ENCODE assay signal across 8 cellular contexts in the genomic region with DNA sequence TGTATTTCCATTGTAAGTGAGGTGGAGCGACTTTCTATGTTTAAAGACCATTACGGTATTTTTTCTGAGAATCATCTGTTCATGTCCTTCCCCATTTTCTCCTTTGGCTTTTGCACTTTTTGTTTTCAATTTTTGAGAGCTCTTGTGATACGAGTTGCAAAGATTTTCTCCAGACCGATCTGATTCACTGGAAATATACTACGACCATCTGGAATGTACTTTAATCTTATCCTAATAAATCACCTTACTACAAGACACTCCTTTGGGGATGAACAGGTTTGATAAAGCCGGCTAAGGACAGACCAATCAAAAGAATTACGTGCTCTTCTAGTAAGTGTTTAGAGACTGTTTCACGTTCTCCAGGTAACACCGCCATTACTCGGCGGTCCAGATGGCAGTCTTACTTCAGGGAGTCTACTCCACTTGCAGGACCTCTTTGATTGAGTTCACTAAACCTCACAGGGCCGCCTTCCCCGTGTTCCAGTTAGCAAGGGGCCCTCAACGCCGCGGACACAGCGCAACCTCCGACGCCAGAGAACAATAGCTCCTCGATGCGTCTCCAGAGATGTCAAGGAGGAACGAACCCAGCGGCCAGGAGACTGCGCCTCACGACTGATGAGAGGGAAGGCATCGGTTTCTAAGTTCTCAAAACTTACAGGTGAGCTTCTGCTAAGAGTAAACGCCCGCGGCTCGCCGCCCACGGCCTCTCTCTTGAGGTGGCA. TPM values are rescaled to one million over a fixed set of nuclear protein-coding genes. Genes with fewer than 3 reads are reported as not detected.
DNase-seq lines count a peak whose midpoint lies in the region; ATAC-seq, FAIRE-seq and TF ChIP-seq lines count a peak whose summit lies in the region.

No MANE protein-coding gene starts in this region.

- peaks cover 12 to 15% of the 10 kb centered on the region in 2 experiments for H4K20me1 ChIP-seq in H1 (replicated peaks in 1 of 2; ENCODE audit: control insufficient read depth in 1 of 2, insufficient read depth in 2 of 2, low read length in 2 of 2)

- H3K27me3 ChIP-seq in H1 (replicated peaks in 1 of 4; ENCODE audit: control insufficient read depth in 3 of 4, extremely low read depth in 1 of 4, insufficient read depth in 3 of 4, low read length in 3 of 4) = no peaks in the 10 kb centered on the region

- H2BK15ac ChIP-seq in H1 (ENCODE audit: low read length) = no peak overlapping the region

- peak overlapping the region; percentile 1 for H4K91ac ChIP-seq in H1 (replicated peaks; ENCODE audit: insufficient read length, low read length)

- ATAC-seq in GM18519 (IDR thresholded peaks at IDR 0.05; ENCODE audit: low FRiP score, unreplicated experiment) (peak; percentile 6), GM18517 (IDR thresholded peaks at IDR 0.05; ENCODE audit: unreplicated experiment) (no peak), HG02938 (IDR thresholded peaks at IDR 0.05; ENCODE audit: unreplicated experiment) (no peak)
- peak; percentile 2 to 21 for ATAC-seq in natural killer cell treated with Interleukin-12 subunit alpha and Interleukin-12 subunit beta and Interleukin-15 and Interleukin-18, amount 100 ng/mL, for 72 hours

- no peak for TF ChIP-seq RAD21 in H1 (IDR thresholded peaks at IDR 0.05 in 1 of 2, conservative IDR thresholded peaks at IDR 0.05 in 1 of 2; ENCODE audit: low read depth in 2 of 2, low read length in 2 of 2)

- H3K4me2 ChIP-seq in H1 (ENCODE audit: insufficient read depth in 1 of 2, low read depth in 2 of 2, low read length in 2 of 2) = peak overlapping the region; percentile 42 to 74

- POLR2A ChIA-PET in H1 (lab: Charles Lee; ENCODE audit: partially characterized antibody) = interaction anchor here (0.6 to 6.7 kb wide), 26 partner anchors 9 to 668 kb away, joined by 3 to 86 read pairs (median 4); a partner anchor contains a TSS

- DNase-seq in HFFc6 (no peak), NCI-H82 treated with DMSO at 0.1 percent for 48 hours (lab: John Stamatoyannopoulos, UW; ENCODE audit: unreplicated experiment) (peak; percentile 70), H1 (ENCODE audit: low read depth in 1 of 2, low spot score in 2 of 2) (no peak), H54 (ENCODE audit: insufficient read length, low spot score) (no peak)
- DNase-seq in natural killer cell treated with Interleukin-12 subunit alpha and Interleukin-12 subunit beta and Interleukin-15 and Interleukin-18, amount 100 ng/mL, for 72 hours (ENCODE audit: low spot score) = no peak

- peak overlapping the region; percentile 100; the same call in 1 of the 2 replicates for H4K8ac ChIP-seq in H1 (ENCODE audit: extremely low read depth, insufficient read depth, low read length)

- no peak for FAIRE-seq in H1 (lab: Jason Lieb, UNC)
- no peak for FAIRE-seq in H54 (lab: Jason Lieb, UNC)

- TF ChIP-seq CTCF in HFFc6 (IDR thresholded peaks at IDR 0.05) (no peak), H1 (IDR thresholded peaks at IDR 0.05; ENCODE audit: control extremely low read depth in 1 of 3, insufficient read depth in 1 of 3, low read depth in 1 of 3, low read length in 3 of 3) (no peak)

- peak overlapping the region; percentile 71 for H3K4ac ChIP-seq in H1 (replicated peaks; ENCODE audit: insufficient read length, low read depth, low read length)

- no peaks in the 10 kb centered on the region for H3K23me2 ChIP-seq in H1 (ENCODE audit: low read depth, low read length)

- peaks cover 33% of the 10 kb centered on the region for H3K4me1 Mint-ChIP-seq in HFFc6 (ENCODE audit: low read depth)
- peaks cover 29 to 39% of the 10 kb centered on the region in 2 donors for H3K4me1 Mint-ChIP-seq in natural killer cell treated with Interleukin-12 subunit alpha and Interleukin-12 subunit beta and Interleukin-15 and Interleukin-18, amount 100 ng/mL, for 72 hours (ENCODE audit: low read depth in 2 of 2)

- peak overlapping the region; percentile 88 for H4K5ac ChIP-seq in H1 (ENCODE audit: insufficient read length, low read depth, low read length)

- H3K79me2 ChIP-seq in H1 (ENCODE audit: control insufficient read depth in 1 of 2, insufficient read depth in 2 of 2, low read length in 2 of 2) = peaks cover 32 to 87% of the 10 kb centered on the region in 2 experiments

- H2AFZ ChIP-seq in H1 (ENCODE audit: low read length) = no peak overlapping the region

- H3K79me1 ChIP-seq in H1 (ENCODE audit: low read depth, low read length) = no peaks in the 10 kb centered on the region; the same call in 1 of the 2 replicates

- TF ChIP-seq POLR2A in H1 (IDR thresholded peaks at IDR 0.05; ENCODE audit: control extremely low read depth in 1 of 2, low read depth in 2 of 2, low read length in 2 of 2) = peak in 1 of 2 experiments; percentile 87; a peak in 1 of 3 replicates
- TF ChIP-seq POLR2A in H54 (IDR thresholded peaks at IDR 0.05; ENCODE audit: low read depth, low read length) = no peak

- peaks cover 32% of the 10 kb centered on the region for H3K36me3 Mint-ChIP-seq in HFFc6 (ENCODE audit: low read depth)
- H3K36me3 Mint-ChIP-seq in natural killer cell treated with Interleukin-12 subunit alpha and Interleukin-12 subunit beta and Interleukin-15 and Interleukin-18, amount 100 ng/mL, for 72 hours = peaks cover 15% of the 10 kb centered on the region

- H2AK5ac ChIP-seq in H1 (ENCODE audit: low read depth, low read length) = no peak overlapping the region

- H3K4me1 ChIP-seq in H1 (replicated peaks in 1 of 4; ENCODE audit: control insufficient read depth in 3 of 4, insufficient read depth in 4 of 4, low read length in 3 of 4) = peaks cover 0 to 5% (median 2%) of the 10 kb centered on the region in 4 experiments; a peak in 3 of 7 replicates

- H3K18ac ChIP-seq in H1 (ENCODE audit: extremely low read depth, low read length) = peak overlapping the region; percentile 86

- H3K23ac ChIP-seq in H1 (ENCODE audit: insufficient read length) = no peak overlapping the region

- H3K14ac ChIP-seq in H1 (ENCODE audit: insufficient read length) = no peak overlapping the region

- H2BK5ac ChIP-seq in H1 (ENCODE audit: low read depth, low read length) = peak overlapping the region; percentile 99

- 4% methylated on average over 32 of the region's 32 CpGs; no CpG with 5 or more reads in 1 of the 2 experiments for WGBS in H1 (ENCODE audit: extremely low coverage in 1 of 2, insufficient coverage in 1 of 2, insufficient read length in 1 of 2, insufficient replicate concordance in 2 of 2, low coverage in 1 of 2, low lambda C conversion rate in 2 of 2, missing lambda C conversion rate in 1 of 2), 2 experiments

- H3K27ac Mint-ChIP-seq in HFFc6 = peak overlapping the region; percentile 96
- H3K27ac Mint-ChIP-seq in natural killer cell treated with Interleukin-12 subunit alpha and Interleukin-12 subunit beta and Interleukin-15 and Interleukin-18, amount 100 ng/mL, for 72 hours = peak overlapping the region; percentile 96 to 98

- H3K27me3 Mint-ChIP-seq in HFFc6 (ENCODE audit: insufficient read depth) = peaks cover 3% of the 10 kb centered on the region
- H3K27me3 Mint-ChIP-seq in natural killer cell treated with Interleukin-12 subunit alpha and Interleukin-12 subunit beta and Interleukin-15 and Interleukin-18, amount 100 ng/mL, for 72 hours = no peaks in the 10 kb centered on the region

- H3K27ac ChIP-seq in H1 (ENCODE audit: low read depth, low read length) = peak overlapping the region; percentile 100

- peak overlapping the region; percentile 78 to 98 (median 82) for H3K4me3 ChIP-seq in H1 (ENCODE audit: extremely low read depth in 1 of 4, insufficient read depth in 2 of 4, low read depth in 3 of 4, low read length in 4 of 4)

- H3K36me3 ChIP-seq in H1 (ENCODE audit: control insufficient read depth in 2 of 4, insufficient read depth in 4 of 4, low read length in 3 of 4) = peaks cover 0 to 11% (median 0%) of the 10 kb centered on the region in 4 experiments; a peak in 2 of 8 replicates

- H3K9me3 ChIP-seq in H1 (ENCODE audit: insufficient read depth in 2 of 2, low read depth in 1 of 2, low read length in 1 of 2) = no peaks in the 10 kb centered on the region

- H2BK12ac ChIP-seq in H1 (ENCODE audit: low read depth, low read length) = no peak overlapping the region

- H3K56ac ChIP-seq in H1 (replicated peaks; ENCODE audit: insufficient read length, low read depth, low read length) = peak overlapping the region; percentile 87

- CTCF ChIA-PET in H1 (lab: Charles Lee; ENCODE audit: partially characterized antibody) = interaction anchor here (1.4 kb wide), 1 partner anchor 35 kb away, joined by 3 read pairs; a partner anchor contains a TSS

- peak overlapping the region; percentile 95 for H3K4me3 Mint-ChIP-seq in HFFc6
- H3K4me3 Mint-ChIP-seq in natural killer cell treated with Interleukin-12 subunit alpha and Interleukin-12 subunit beta and Interleukin-15 and Interleukin-18, amount 100 ng/mL, for 72 hours = peak overlapping the region; percentile 98

- H3K9me3 Mint-ChIP-seq in HFFc6 = no peaks in the 10 kb centered on the region
- H3K9me3 Mint-ChIP-seq in natural killer cell treated with Interleukin-12 subunit alpha and Interleukin-12 subunit beta and Interleukin-15 and Interleukin-18, amount 100 ng/mL, for 72 hours = peaks cover 4% of the 10 kb centered on the region

- no peak overlapping the region for H2BK120ac ChIP-seq in H1 (replicated peaks; ENCODE audit: low read depth, low read length)

- peak overlapping the region; percentile 90 to 99 (median 98) for H3K9ac ChIP-seq in H1 (replicated peaks in 1 of 4; ENCODE audit: extremely low read depth in 1 of 4, low read depth in 3 of 4, low read length in 3 of 4)

- TF ChIP-seq EP300 in H1 (IDR thresholded peaks at IDR 0.05; ENCODE audit: borderline replicate concordance in 1 of 2, low read depth in 2 of 2, low read length in 2 of 2) = no peak

- H2BK20ac ChIP-seq in H1 (ENCODE audit: low read length) = no peak overlapping the region

RNA-seq across cellular contexts. Expression of a gene that starts 0.9 kb away (rescaled TPM):
- 10 to 100 TPM; 64.0 to 73.5 (median 68.7) TPM for total RNA-seq in HFFc6 (2021; fragmentation: NEBNext Ultra II Directional; extraction: Animal tissue kit (Norgen Biotek cat#: 25700))
- total RNA-seq in H1 (2021; fragmentation: NEBNext Ultra II Directional; extraction: Animal tissue kit (Norgen Biotek cat#: 25700)) = 112 and 120 TPM in 2 replicates
- 18.0 and 32.6 TPM in 2 replicates for polyA plus RNA-seq in H1 (2011; rRNA removed)
- polyA plus RNA-seq in H1 (2011; cell fraction: cytosol; rRNA removed) = 29.4 TPM
- polyA plus RNA-seq in H1 (2011; cell fraction: nucleus; rRNA removed) = 14.5 TPM
- polyA plus RNA-seq in H1 (2012, experiment 1 of 2) = 68.6 to 94.3 TPM (median 72.3 TPM) in 4 replicates
- 11.3 TPM for polyA plus RNA-seq in H1 (2012, experiment 2 of 2)
- polyA plus RNA-seq in H1 (2013, experiment 1 of 2) = 85.1 TPM
- polyA plus RNA-seq in H1 (2013, experiment 2 of 2) = 86.1 TPM
- polyA minus RNA-seq in H1 (2011; rRNA and poly(A)+ RNA removed) = 45.6 and 49.7 TPM in 2 replicates
- 32.6 TPM for polyA minus RNA-seq in H1 (2011; cell fraction: cytosol; rRNA and poly(A)+ RNA removed)
- 52.7 TPM for polyA minus RNA-seq in H1 (2011; cell fraction: nucleus; rRNA and poly(A)+ RNA removed)
- total RNA-seq in natural killer cell treated with Interleukin-12 subunit alpha and Interleukin-12 subunit beta and Interleukin-15 and Interleukin-18, amount 100 ng/mL, for 72 hours = 100 to 1,000 TPM in 1 of 2 donors, 10 to 100 TPM in 1; 98.4 to 106 TPM

RNA-seq across cellular contexts. Expression of a gene that starts 33.3 kb away (rescaled TPM):
- 10 to 100 TPM; 73.2 to 87.6 (median 75.3) TPM for total RNA-seq in HFFc6 (2021; fragmentation: NEBNext Ultra II Directional; extraction: Animal tissue kit (Norgen Biotek cat#: 25700))
- total RNA-seq in H1 (2021; fragmentation: NEBNext Ultra II Directional; extraction: Animal tissue kit (Norgen Biotek cat#: 25700)) = 88.7 and 96.9 TPM in 2 replicates
- polyA plus RNA-seq in H1 (2011; rRNA removed) = 30.6 and 31.1 TPM in 2 replicates
- 44.2 TPM for polyA plus RNA-seq in H1 (2011; cell fraction: cytosol; rRNA removed)
- polyA plus RNA-seq in H1 (2011; cell fraction: nucleus; rRNA removed) = 25.3 TPM
- 72.3 to 80.7 TPM (median 75.0 TPM) in 4 replicates for polyA plus RNA-seq in H1 (2012, experiment 1 of 2)
- polyA plus RNA-seq in H1 (2012, experiment 2 of 2) = 10.8 TPM
- polyA plus RNA-seq in H1 (2013, experiment 1 of 2) = 30.9 TPM
- 34.0 TPM for polyA plus RNA-seq in H1 (2013, experiment 2 of 2)
- polyA minus RNA-seq in H1 (2011; rRNA and poly(A)+ RNA removed) = 70.3 and 85.7 TPM in 2 replicates
- 63.2 TPM for polyA minus RNA-seq in H1 (2011; cell fraction: cytosol; rRNA and poly(A)+ RNA removed)
- polyA minus RNA-seq in H1 (2011; cell fraction: nucleus; rRNA and poly(A)+ RNA removed) = 28.4 TPM
- total RNA-seq in natural killer cell treated with Interleukin-12 subunit alpha and Interleukin-12 subunit beta and Interleukin-15 and Interleukin-18, amount 100 ng/mL, for 72 hours = 100 to 1,000 TPM; 232 to 842 TPM

RNA-seq across cellular contexts. Expression of a gene that starts 35.5 kb away (rescaled TPM):
- total RNA-seq in HFFc6 (2021; fragmentation: NEBNext Ultra II Directional; extraction: Animal tissue kit (Norgen Biotek cat#: 25700)) = 10 to 100 TPM; 25.6 to 39.9 (median 38.7) TPM
- 166 and 175 TPM in 2 replicates for total RNA-seq in H1 (2021; fragmentation: NEBNext Ultra II Directional; extraction: Animal tissue kit (Norgen Biotek cat#: 25700))
- 40.9 and 61.6 TPM in 2 replicates for polyA plus RNA-seq in H1 (2011; rRNA removed)
- polyA plus RNA-seq in H1 (2011; cell fraction: cytosol; rRNA removed) = 86.3 TPM
- polyA plus RNA-seq in H1 (2011; cell fraction: nucleus; rRNA removed) = 37.8 TPM
- polyA plus RNA-seq in H1 (2012, experiment 1 of 2) = 124 to 172 TPM (median 138 TPM) in 4 replicates
- 29.5 TPM for polyA plus RNA-seq in H1 (2012, experiment 2 of 2)
- polyA plus RNA-seq in H1 (2013, experiment 1 of 2) = 106 TPM
- polyA plus RNA-seq in H1 (2013, experiment 2 of 2) = 107 TPM
- polyA minus RNA-seq in H1 (2011; rRNA and poly(A)+ RNA removed) = 95.2 and 95.6 TPM in 2 replicates
- polyA minus RNA-seq in H1 (2011; cell fraction: cytosol; rRNA and poly(A)+ RNA removed) = 44.3 TPM
- polyA minus RNA-seq in H1 (2011; cell fraction: nucleus; rRNA and poly(A)+ RNA removed) = 48.1 TPM
- total RNA-seq in natural killer cell treated with Interleukin-12 subunit alpha and Interleukin-12 subunit beta and Interleukin-15 and Interleukin-18, amount 100 ng/mL, for 72 hours = 10 to 100 TPM; 70.0 to 88.7 TPM

Comparison
In these comparisons a context has a peak if more than half of its experiments do, and no peak if none do; other contexts are left out.
1. ATAC-seq: peak in GM18519 (single experiment) and natural killer cell treated with Interleukin-12 subunit alpha and Interleukin-12 subunit beta and Interleukin-15 and Interleukin-18, amount 100 ng/mL, for 72 hours (2 of 2); none in GM18517 (single experiment) and HG02938 (single experiment).